1 cellular context compared by ENCODE assay signal in the genomic region with DNA sequence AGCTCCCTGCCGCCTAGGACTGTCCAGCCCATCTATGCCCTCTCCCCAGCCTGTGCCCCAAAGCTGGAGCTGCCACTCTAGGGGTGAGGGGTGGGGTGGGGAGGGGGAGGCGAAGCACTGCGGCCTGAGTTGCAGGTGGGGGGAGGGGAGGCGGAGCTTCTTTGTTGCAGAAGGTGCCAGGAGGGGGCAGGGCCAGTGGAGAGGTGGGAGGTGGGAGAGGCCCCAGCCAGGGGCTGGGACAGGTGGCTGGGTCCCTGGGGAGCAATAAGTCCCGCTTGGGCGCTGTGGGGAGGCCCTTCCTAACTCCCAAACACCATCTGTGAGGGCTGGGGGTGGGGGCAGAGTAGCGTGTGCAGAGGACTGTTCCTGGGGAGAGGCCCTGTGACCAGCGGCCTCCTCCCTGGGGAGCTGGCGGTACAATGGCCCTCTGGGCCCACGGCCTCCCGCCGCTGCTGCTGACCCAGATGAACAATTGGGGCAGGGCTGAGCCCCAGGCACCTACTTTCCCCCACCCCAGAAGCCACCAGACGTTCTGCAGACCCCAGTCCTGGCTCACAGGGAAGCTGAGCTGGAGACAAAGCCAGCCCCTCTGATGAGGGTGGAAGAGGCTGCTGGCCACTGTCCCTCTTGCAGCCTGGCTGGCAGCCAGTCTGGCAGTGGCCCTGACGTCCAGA.
TF ChIP-seq lines count a peak whose summit lies in the region.

No MANE protein-coding gene starts in this region.

TF ChIP-seq in HEK293, 187 proteins besides CTCF, POLR2A, EP300 and RAD21 (continued from another document):
- TF ChIP-seq, protein P1, sequence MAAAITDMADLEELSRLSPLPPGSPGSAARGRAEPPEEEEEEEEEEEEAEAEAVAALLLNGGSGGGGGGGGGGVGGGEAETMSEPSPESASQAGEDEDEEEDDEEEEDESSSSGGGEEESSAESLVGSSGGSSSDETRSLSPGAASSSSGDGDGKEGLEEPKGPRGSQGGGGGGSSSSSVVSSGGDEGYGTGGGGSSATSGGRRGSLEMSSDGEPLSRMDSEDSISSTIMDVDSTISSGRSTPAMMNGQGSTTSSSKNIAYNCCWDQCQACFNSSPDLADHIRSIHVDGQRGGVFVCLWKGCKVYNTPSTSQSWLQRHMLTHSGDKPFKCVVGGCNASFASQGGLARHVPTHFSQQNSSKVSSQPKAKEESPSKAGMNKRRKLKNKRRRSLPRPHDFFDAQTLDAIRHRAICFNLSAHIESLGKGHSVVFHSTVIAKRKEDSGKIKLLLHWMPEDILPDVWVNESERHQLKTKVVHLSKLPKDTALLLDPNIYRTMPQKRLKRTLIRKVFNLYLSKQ (tag by site-specific recombination; IDR thresholded peaks at IDR 0.05; ENCODE audit: borderline replicate concordance) = peak; percentile 12; the same call in 1 of the 2 replicates
- TF ChIP-seq, protein P2, sequence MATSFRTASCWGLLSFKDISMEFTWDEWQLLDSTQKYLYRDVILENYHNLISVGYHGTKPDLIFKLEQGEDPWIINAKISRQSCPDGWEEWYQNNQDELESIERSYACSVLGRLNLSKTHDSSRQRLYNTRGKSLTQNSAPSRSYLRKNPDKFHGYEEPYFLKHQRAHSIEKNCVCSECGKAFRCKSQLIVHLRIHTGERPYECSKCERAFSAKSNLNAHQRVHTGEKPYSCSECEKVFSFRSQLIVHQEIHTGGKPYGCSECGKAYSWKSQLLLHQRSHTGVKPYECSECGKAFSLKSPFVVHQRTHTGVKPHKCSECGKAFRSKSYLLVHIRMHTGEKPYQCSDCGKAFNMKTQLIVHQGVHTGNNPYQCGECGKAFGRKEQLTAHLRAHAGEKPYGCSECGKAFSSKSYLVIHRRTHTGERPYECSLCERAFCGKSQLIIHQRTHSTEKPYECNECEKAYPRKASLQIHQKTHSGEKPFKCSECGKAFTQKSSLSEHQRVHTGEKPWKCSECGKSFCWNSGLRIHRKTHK (tag by site-specific recombination; IDR thresholded peaks at IDR 0.05) = no peak
- no peak for TF ChIP-seq ZNF292 (tag by site-specific recombination; IDR thresholded peaks at IDR 0.05; ENCODE audit: borderline replicate concordance, low read depth)
- no peak for TF ChIP-seq ZFP37 (tag by site-specific recombination; IDR thresholded peaks at IDR 0.05)
- TF ChIP-seq MEIS1 (CRISPR knock-in tag; IDR thresholded peaks at IDR 0.05; ENCODE audit: borderline replicate concordance) = no peak
- TF ChIP-seq, protein P3, sequence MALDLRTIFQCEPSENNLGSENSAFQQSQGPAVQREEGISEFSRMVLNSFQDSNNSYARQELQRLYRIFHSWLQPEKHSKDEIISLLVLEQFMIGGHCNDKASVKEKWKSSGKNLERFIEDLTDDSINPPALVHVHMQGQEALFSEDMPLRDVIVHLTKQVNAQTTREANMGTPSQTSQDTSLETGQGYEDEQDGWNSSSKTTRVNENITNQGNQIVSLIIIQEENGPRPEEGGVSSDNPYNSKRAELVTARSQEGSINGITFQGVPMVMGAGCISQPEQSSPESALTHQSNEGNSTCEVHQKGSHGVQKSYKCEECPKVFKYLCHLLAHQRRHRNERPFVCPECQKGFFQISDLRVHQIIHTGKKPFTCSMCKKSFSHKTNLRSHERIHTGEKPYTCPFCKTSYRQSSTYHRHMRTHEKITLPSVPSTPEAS (tag by site-specific recombination; IDR thresholded peaks at IDR 0.05) = no peak
- TF ChIP-seq ZBTB17 (tag by site-specific recombination; IDR thresholded peaks at IDR 0.05) = peak; percentile 24
- TF ChIP-seq, protein P4, sequence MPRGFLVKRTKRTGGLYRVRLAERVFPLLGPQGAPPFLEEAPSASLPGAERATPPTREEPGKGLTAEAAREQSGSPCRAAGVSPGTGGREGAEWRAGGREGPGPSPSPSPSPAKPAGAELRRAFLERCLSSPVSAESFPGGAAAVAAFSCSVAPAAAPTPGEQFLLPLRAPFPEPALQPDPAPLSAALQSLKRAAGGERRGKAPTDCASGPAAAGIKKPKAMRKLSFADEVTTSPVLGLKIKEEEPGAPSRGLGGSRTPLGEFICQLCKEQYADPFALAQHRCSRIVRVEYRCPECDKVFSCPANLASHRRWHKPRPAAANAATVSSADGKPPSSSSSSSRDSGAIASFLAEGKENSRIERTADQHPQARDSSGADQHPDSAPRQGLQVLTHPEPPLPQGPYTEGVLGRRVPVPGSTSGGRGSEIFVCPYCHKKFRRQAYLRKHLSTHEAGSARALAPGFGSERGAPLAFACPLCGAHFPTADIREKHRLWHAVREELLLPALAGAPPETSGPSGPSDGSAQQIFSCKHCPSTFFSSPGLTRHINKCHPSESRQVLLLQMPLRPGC (tag by site-specific recombination; IDR thresholded peaks at IDR 0.05) = peak; percentile 28; the same call in 1 of the 2 replicates
- TF ChIP-seq, protein P5, sequence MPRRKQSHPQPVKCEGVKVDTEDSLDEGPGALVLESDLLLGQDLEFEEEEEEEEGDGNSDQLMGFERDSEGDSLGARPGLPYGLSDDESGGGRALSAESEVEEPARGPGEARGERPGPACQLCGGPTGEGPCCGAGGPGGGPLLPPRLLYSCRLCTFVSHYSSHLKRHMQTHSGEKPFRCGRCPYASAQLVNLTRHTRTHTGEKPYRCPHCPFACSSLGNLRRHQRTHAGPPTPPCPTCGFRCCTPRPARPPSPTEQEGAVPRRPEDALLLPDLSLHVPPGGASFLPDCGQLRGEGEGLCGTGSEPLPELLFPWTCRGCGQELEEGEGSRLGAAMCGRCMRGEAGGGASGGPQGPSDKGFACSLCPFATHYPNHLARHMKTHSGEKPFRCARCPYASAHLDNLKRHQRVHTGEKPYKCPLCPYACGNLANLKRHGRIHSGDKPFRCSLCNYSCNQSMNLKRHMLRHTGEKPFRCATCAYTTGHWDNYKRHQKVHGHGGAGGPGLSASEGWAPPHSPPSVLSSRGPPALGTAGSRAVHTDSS (tag by site-specific recombination; IDR thresholded peaks at IDR 0.05) = no peak
- no peak for TF ChIP-seq ZNF416 (tag by site-specific recombination; IDR thresholded peaks at IDR 0.05)
- TF ChIP-seq ZNF223 (tag by site-specific recombination; IDR thresholded peaks at IDR 0.05) = no peak
- no peak for TF ChIP-seq ZNF585B (tag by site-specific recombination; IDR thresholded peaks at IDR 0.05)
